Comparison of ENCODE assay signal across 12 cellular contexts in the genomic region with DNA sequence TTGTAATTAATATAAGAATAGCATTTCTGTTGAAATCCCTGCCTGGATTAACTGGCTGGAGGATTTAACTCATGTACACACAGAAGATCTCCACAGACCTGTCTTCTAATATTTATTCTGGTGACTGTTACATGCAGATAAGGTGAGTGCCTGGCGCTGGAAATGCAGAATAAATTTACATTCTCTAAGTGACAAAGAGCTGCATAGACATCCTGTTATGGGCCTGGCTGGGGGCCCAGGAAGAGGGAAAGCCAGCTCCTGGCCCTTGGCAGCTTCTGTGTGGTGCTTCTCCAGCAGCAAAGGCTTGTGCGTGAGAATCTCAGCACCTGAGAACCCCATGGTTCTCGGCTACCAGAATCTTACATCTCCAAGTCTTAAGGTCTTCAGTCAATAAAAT.
DNase-seq lines count a peak whose midpoint lies in the region; ATAC-seq, FAIRE-seq and TF ChIP-seq lines count a peak whose summit lies in the region.
"Had no signal": no experiment of that assay in that cellular context is flagged by ENCODE, and none has a peak within 500 bp of the region (broad histone marks: within the 10 kb centered on the region; RNA-seq: fewer than 3 reads in every experiment).

No MANE protein-coding gene starts in this region.

- H3K27me3 ChIP-seq in astrocyte (ENCODE audit: insufficient read depth, low read length) (no peaks in the 10 kb centered on the region), neuronal stem cell (ENCODE audit: control insufficient read depth in 3 of 3, insufficient read depth in 3 of 3, low read depth in 1 of 3, low read length in 3 of 3) (no peaks in the 10 kb centered on the region)
- H3K27me3 ChIP-seq: Peyer's patch had no signal

- no peak overlapping the region for H4K8ac ChIP-seq in neuronal stem cell (ENCODE audit: low read depth, low read length)

- FAIRE-seq in astrocyte (lab: Jason Lieb, UNC), result no peak

- H3K4me2 ChIP-seq in astrocyte (ENCODE audit: low read length) (no peak overlapping the region), neuronal stem cell (ENCODE audit: insufficient read depth, low read length, poor library complexity, severe bottlenecking) (no peak overlapping the region)

- H2BK120ac ChIP-seq in neuronal stem cell (ENCODE audit: low read depth, low read length), result peak overlapping the region; percentile 16

- no peak overlapping the region for H2BK12ac ChIP-seq in neuronal stem cell (ENCODE audit: low read length)

- H3K4me1 Mint-ChIP-seq in astrocyte (ENCODE audit: low read depth, unreplicated experiment), result peaks cover 17% of the 10 kb centered on the region
- H3K4me1 Mint-ChIP-seq: naive thymus-derived CD8-positive, alpha-beta T cell had no signal

- H3K4me3 Mint-ChIP-seq in astrocyte (ENCODE audit: unreplicated experiment), result no peak overlapping the region
- H3K4me3 Mint-ChIP-seq: naive thymus-derived CD8-positive, alpha-beta T cell had no signal

- H3K4me3 ChIP-seq in astrocyte (ENCODE audit: insufficient read depth, low read depth, low read length) (no peak overlapping the region), neuronal stem cell (ENCODE audit: low read length in 2 of 2) (no peak overlapping the region)
- H3K4me3 ChIP-seq: Peyer's patch had no signal

- H2BK5ac ChIP-seq in neuronal stem cell (ENCODE audit: low read length), result no peak overlapping the region

- H2AFZ ChIP-seq in astrocyte (ENCODE audit: low read depth, low read length) (no peak overlapping the region), neuronal stem cell (ENCODE audit: low read length) (no peak overlapping the region)

- H3K14ac ChIP-seq in neuronal stem cell (ENCODE audit: low read length), result no peak overlapping the region

- DNase-seq in EL, result peak; percentile 14
- peak; percentile 51 for DNase-seq in NCI-H1105 treated with DMSO at 0.1 percent for 48 hours (lab: John Stamatoyannopoulos, UW)
- DNase-seq in astrocyte (ENCODE audit: low read depth), result peak; percentile 43
- no peak for DNase-seq in neuronal stem cell (ENCODE audit: low spot score)
- DNase-seq in stimulated activated CD4-positive, alpha-beta T cell treated with anti-CD3 and anti-CD28 coated beads, Interleukin-2, amount 100 ng/mL, for 48 hours, result no peak
- no peak for DNase-seq in HuH-7 (ENCODE audit: low spot score)
- DNase-seq in NCI-H187 treated with DMSO at 0.1 percent for 48 hours (lab: John Stamatoyannopoulos, UW), result no peak
- DNase-seq: DND-41; naive thymus-derived CD8-positive, alpha-beta T cell; NCI-H1417 treated with DMSO at 0.1 percent for 48 hours had no signal

- peak overlapping the region; percentile 67 for H3K23ac ChIP-seq in neuronal stem cell (ENCODE audit: low read depth, low read length, poor library complexity)

- TF ChIP-seq CTCF in astrocyte (IDR thresholded peaks at IDR 0.05; ENCODE audit: insufficient read depth, low read depth, low read length), result no peak

- WGBS in neuronal stem cell (ENCODE audit: extremely low coverage in 2 of 2, insufficient read length in 2 of 2, insufficient replicate concordance in 1 of 2), 2 donors, result no CpG with 5 or more reads among the region's 3 CpGs

- H3K4me1 ChIP-seq in astrocyte (ENCODE audit: insufficient read depth, low read length), result peaks cover 16% of the 10 kb centered on the region
- H3K4me1 ChIP-seq in neuronal stem cell (ENCODE audit: control insufficient read depth in 2 of 2, insufficient read depth in 1 of 2, low read depth in 1 of 2, low read length in 2 of 2), result peaks cover 0 to 3% of the 10 kb centered on the region in 2 donors
- H3K4me1 ChIP-seq: Peyer's patch had no signal

- no peaks in the 10 kb centered on the region for H3K79me1 ChIP-seq in neuronal stem cell (ENCODE audit: low read depth, low read length)

- H4K20me1 ChIP-seq in astrocyte (ENCODE audit: insufficient read depth, low read length), result no peaks in the 10 kb centered on the region

- H3K9me3 ChIP-seq in astrocyte (ENCODE audit: insufficient read depth, low read depth, low read length) (no peaks in the 10 kb centered on the region), neuronal stem cell (replicated peaks in 1 of 2; ENCODE audit: control insufficient read depth in 2 of 2, insufficient read depth in 1 of 2, low read depth in 1 of 2, low read length in 2 of 2) (no peaks in the 10 kb centered on the region)
- H3K9me3 ChIP-seq: Peyer's patch had no signal

- peaks cover 5% of the 10 kb centered on the region for H3K27me3 Mint-ChIP-seq in astrocyte (ENCODE audit: low read depth, unreplicated experiment)

- no peak overlapping the region for H4K91ac ChIP-seq in neuronal stem cell (ENCODE audit: low read depth, low read length, poor library complexity)

- H2BK15ac ChIP-seq in neuronal stem cell (ENCODE audit: low read length), result no peak overlapping the region

- H3K79me2 ChIP-seq in astrocyte (ENCODE audit: insufficient read depth, low read length), result no peaks in the 10 kb centered on the region

- H3K9me3 Mint-ChIP-seq in astrocyte (ENCODE audit: unreplicated experiment), result no peaks in the 10 kb centered on the region
- H3K9me3 Mint-ChIP-seq: naive thymus-derived CD8-positive, alpha-beta T cell had no signal

- no peak overlapping the region for H3K27ac Mint-ChIP-seq in astrocyte (ENCODE audit: unreplicated experiment)
- H3K27ac Mint-ChIP-seq: naive thymus-derived CD8-positive, alpha-beta T cell had no signal

- no peak overlapping the region for H3K4ac ChIP-seq in neuronal stem cell (ENCODE audit: low read length)

- no peaks in the 10 kb centered on the region for H3K36me3 Mint-ChIP-seq in astrocyte (ENCODE audit: low read depth, unreplicated experiment)
- H3K36me3 Mint-ChIP-seq: naive thymus-derived CD8-positive, alpha-beta T cell had no signal

- H2AK5ac ChIP-seq in neuronal stem cell (ENCODE audit: low read depth, low read length), result no peak overlapping the region

- H3K27ac ChIP-seq in astrocyte (ENCODE audit: low read depth, low read length) (no peak overlapping the region), neuronal stem cell (replicated peaks; ENCODE audit: low read length) (no peak overlapping the region)
- H3K27ac ChIP-seq: Peyer's patch had no signal

- H3K36me3 ChIP-seq in astrocyte (ENCODE audit: insufficient read depth, low read length) (no peaks in the 10 kb centered on the region), neuronal stem cell (replicated peaks in 1 of 2; ENCODE audit: control insufficient read depth in 2 of 2, insufficient read depth in 2 of 2, low read length in 2 of 2) (no peaks in the 10 kb centered on the region)
- H3K36me3 ChIP-seq: Peyer's patch had no signal

- H3K18ac ChIP-seq in neuronal stem cell (ENCODE audit: low read length), result no peak overlapping the region

- no peak for ATAC-seq in HG03439 (IDR thresholded peaks at IDR 0.05; ENCODE audit: unreplicated experiment)
- ATAC-seq: naive thymus-derived CD8-positive, alpha-beta T cell had no signal

- no peak overlapping the region for H3K9ac ChIP-seq in astrocyte (ENCODE audit: low read length)
- no peak overlapping the region for H3K9ac ChIP-seq in neuronal stem cell (ENCODE audit: low read depth, low read length, poor library complexity)

Comparison
In these comparisons a context has a peak if more than half of its experiments do, and no peak if none do; other contexts are left out.
1. DNase-seq: peak in EL (single experiment), NCI-H1105 treated with DMSO at 0.1 percent for 48 hours (single experiment) and astrocyte (single experiment); none in neuronal stem cell (single experiment), stimulated activated CD4-positive, alpha-beta T cell treated with anti-CD3 and anti-CD28 coated beads, Interleukin-2, amount 100 ng/mL, for 48 hours (0 of 2), HuH-7 (single experiment) and NCI-H187 treated with DMSO at 0.1 percent for 48 hours (single experiment).